In the genomic region with DNA sequence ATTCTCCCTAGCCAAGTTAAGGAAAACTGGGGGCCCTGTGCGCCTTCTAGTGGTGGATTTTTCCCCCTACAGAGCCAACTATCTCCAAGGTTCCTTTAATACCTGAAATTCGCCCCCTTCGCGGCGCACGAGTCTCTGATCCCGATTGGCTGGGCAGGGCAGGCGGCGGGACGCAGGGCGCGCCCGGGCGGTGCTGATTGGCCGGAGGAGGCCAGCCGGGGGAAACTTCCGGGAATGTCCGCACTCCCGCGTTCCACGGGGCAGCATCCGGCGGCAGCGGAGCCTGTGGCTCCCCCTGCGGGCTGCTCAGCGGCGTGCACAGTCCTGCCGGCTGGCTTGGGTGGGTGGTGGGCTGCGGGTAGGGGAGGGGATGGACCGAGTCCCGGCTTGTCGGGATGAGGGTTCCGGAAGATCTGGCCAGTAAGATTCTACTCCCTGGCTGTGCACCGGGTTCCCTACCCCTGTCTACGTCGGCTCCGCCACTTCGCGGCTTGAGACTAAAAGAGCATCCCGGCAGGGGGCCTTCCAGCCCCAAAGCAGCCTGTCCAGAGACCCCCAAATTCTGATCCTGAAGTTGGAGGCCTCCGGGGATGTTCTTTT, we compare ENCODE assay signal across 8 cellular contexts. TPM values are rescaled to one million over a fixed set of nuclear protein-coding genes. Genes with fewer than 3 reads are reported as not detected.
A peak's percentile ranks its signal among the peaks of the same experiment; 100 is the strongest.
DNase-seq lines count a peak whose midpoint lies in the region; ATAC-seq, FAIRE-seq and TF ChIP-seq lines count a peak whose summit lies in the region.

A gene (plus strand): TSS at position 241 of the 600 bp plus-strand sequence. CDS start 515 bp downstream, outside the sequence.

- peaks cover 4% of the 10 kb centered on the region for H3K36me3 Mint-ChIP-seq in nephron progenitor cell (ENCODE audit: low read depth)

- H3K9me3 ChIP-seq in Loucy (ENCODE audit: insufficient read depth, low read depth, low read length) = no peaks in the 10 kb centered on the region

- H3K4me3 ChIP-seq in H7 (ENCODE audit: insufficient read depth, low read depth, low read length) (peak within 1 kb of the TSS; percentile 71), Loucy (ENCODE audit: low read length, poor library complexity, severe bottlenecking) (peak within 1 kb of the TSS; percentile 90), fibroblast of the aortic adventitia (ENCODE audit: low read depth, low read length) (peak within 1 kb of the TSS; percentile 81)

- H3K4me2 ChIP-seq in Loucy (ENCODE audit: low read depth, low read length, poor library complexity, severe bottlenecking) = peak within 1 kb of the TSS; percentile 92

- no peaks in the 10 kb centered on the region for H3K27me3 ChIP-seq in H7 (ENCODE audit: control insufficient read depth, insufficient read depth, low read length)
- no peaks in the 10 kb centered on the region for H3K27me3 ChIP-seq in Loucy (ENCODE audit: insufficient read depth, low read length, poor library complexity, severe bottlenecking)

- peak within 1 kb of the TSS; percentile 94 for H3K27ac Mint-ChIP-seq in nephron progenitor cell
- H3K27ac Mint-ChIP-seq in stimulated activated naive CD8-positive, alpha-beta T cell treated with anti-CD3 and anti-CD28 coated beads, Interleukin-15, amount 100 ng/mL, for 72 hours = peak within 1 kb of the TSS; percentile 89 to 92

- H3K36me3 ChIP-seq in H7 (replicated peaks; ENCODE audit: control insufficient read depth, insufficient read depth, low read length) = no peaks in the 10 kb centered on the region
- H3K36me3 ChIP-seq in Loucy (ENCODE audit: insufficient read depth, low read length) = no peaks in the 10 kb centered on the region

- H2AFZ ChIP-seq in Loucy (ENCODE audit: low read length) = peak within 1 kb of the TSS; percentile 94

- no peaks in the 10 kb centered on the region for H3K27me3 Mint-ChIP-seq in nephron progenitor cell (ENCODE audit: low read depth, poor library complexity)
- no peaks in the 10 kb centered on the region for H3K27me3 Mint-ChIP-seq in stimulated activated naive CD8-positive, alpha-beta T cell treated with anti-CD3 and anti-CD28 coated beads, Interleukin-15, amount 100 ng/mL, for 72 hours

- H3K4me1 Mint-ChIP-seq in nephron progenitor cell = peaks cover 49% of the 10 kb centered on the region
- peaks cover 44% of the 10 kb centered on the region for H3K4me1 Mint-ChIP-seq in stimulated activated naive CD8-positive, alpha-beta T cell treated with anti-CD3 and anti-CD28 coated beads, Interleukin-15, amount 100 ng/mL, for 72 hours

- no peaks in the 10 kb centered on the region for H3K9me3 Mint-ChIP-seq in nephron progenitor cell
- no peaks in the 10 kb centered on the region for H3K9me3 Mint-ChIP-seq in stimulated activated naive CD8-positive, alpha-beta T cell treated with anti-CD3 and anti-CD28 coated beads, Interleukin-15, amount 100 ng/mL, for 72 hours

- DNase-seq in H7 (peak; percentile 100), SIG-M5 (lab: John Stamatoyannopoulos, UW) (peak; percentile 92), activated gamma-delta T cell (lab: John Stamatoyannopoulos, UW) (peak; percentile 93), fibroblast of the aortic adventitia (ENCODE audit: low read depth) (peak; percentile 99), nephron progenitor cell (peak; percentile 95)
- DNase-seq in stimulated activated naive CD8-positive, alpha-beta T cell treated with anti-CD3 and anti-CD28 coated beads, Interleukin-15, amount 100 ng/mL, for 72 hours = peak; percentile 94 to 96

- H3K79me2 ChIP-seq in Loucy (ENCODE audit: insufficient read depth, low read length) = peaks cover 25% of the 10 kb centered on the region

- peak; percentile 96 for FAIRE-seq in G401.6 (lab: Jason Lieb, UNC)

- TF ChIP-seq CTCF in Loucy (conservative IDR thresholded peaks at IDR 0.05; ENCODE audit: low read length) (peak; percentile 92), fibroblast of the aortic adventitia (IDR thresholded peaks at IDR 0.05; ENCODE audit: insufficient read depth, low read length) (peak; percentile 78), nephron progenitor cell (IDR thresholded peaks at IDR 0.05) (peak; percentile 82)

- no peaks in the 10 kb centered on the region for H3K9me2 ChIP-seq in Loucy (replicated peaks; ENCODE audit: low read depth, low read length)

- H3F3A ChIP-seq in Loucy (ENCODE audit: low read depth) = no peaks in the 10 kb centered on the region

- peak; percentile 89 for ATAC-seq in stimulated activated naive CD8-positive, alpha-beta T cell treated with anti-CD3 and anti-CD28 coated beads, Interleukin-15, amount 100 ng/mL, for 72 hours

- peaks cover 6% of the 10 kb centered on the region for H4K20me1 ChIP-seq in Loucy (ENCODE audit: insufficient read depth, low read length, poor library complexity, severe bottlenecking)

- H3K9ac ChIP-seq in Loucy (ENCODE audit: low read depth, low read length, poor library complexity, severe bottlenecking) = peak within 1 kb of the TSS; percentile 85

- peak within 1 kb of the TSS; percentile 82 for H3K4me3 Mint-ChIP-seq in nephron progenitor cell
- peak within 1 kb of the TSS; percentile 93 to 98 for H3K4me3 Mint-ChIP-seq in stimulated activated naive CD8-positive, alpha-beta T cell treated with anti-CD3 and anti-CD28 coated beads, Interleukin-15, amount 100 ng/mL, for 72 hours

- H3K4me1 ChIP-seq in Loucy (ENCODE audit: insufficient read depth, low read length, poor library complexity, severe bottlenecking) = peaks cover 29% of the 10 kb centered on the region

RNA-seq across cellular contexts. Expression of the gene that starts here (rescaled TPM):
- 45.5 and 50.4 TPM in 2 replicates for total RNA-seq in H7 (2014; rRNA removed; shearing (Covaris generic))
- 13.9 and 31.5 TPM in 2 replicates for total RNA-seq in fibroblast of the aortic adventitia (ENCODE audit: low replicate concordance)

Comparison
In these comparisons a context has a peak if more than half of its experiments do, and no peak if none do; other contexts are left out.
1. Peak in every context shown above with its lines: DNase-seq, ATAC-seq and H3K4me3 ChIP-seq.